In the genomic region with DNA sequence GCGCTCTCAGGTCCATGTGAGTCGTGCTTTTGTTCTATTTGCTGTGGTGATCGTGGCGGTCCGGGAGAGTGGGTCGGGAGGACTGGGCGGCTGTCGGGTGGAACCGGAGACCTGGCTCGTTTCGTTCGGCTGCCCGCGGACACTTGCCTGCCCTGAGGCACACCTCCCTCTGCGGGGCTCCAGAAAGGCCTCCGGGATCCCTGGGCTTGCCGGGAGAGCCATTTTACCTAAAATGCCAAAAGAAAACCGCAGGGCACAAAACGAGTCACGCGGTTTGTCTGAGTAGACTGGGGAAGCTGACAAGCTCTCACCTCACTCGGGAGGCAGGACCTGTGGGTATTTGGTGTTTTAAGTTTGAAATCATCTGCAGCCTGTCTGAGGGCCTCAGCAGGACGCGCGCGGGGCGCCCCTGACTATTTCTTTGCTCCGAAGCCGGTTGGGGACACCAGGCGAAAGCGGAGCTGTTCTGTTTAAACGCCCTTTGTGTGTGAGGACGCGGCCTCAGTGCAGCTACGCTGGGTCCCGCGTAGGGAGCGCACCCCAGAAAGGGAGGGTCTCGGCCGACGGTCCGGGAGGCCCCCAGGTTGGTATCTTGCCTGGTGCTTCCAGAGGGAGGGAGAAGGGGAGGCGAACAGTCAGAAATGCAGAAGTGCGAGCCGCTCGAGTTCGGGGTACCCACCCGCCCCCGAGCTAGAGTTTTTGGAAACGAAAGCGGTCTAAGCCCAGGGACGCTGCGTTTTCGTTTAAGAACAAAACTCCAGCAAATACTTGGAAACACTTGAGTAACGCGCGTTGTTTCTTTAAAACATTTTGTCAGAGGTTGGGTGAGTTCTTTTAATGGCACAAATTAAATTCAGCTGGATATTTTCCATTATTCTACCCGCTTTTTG, we compare ENCODE assay signal across 8 cellular contexts. TPM values are rescaled to one million over a fixed set of nuclear protein-coding genes. Genes with fewer than 3 reads are reported as not detected.
DNase-seq lines count a peak whose midpoint lies in the region; ATAC-seq, FAIRE-seq and TF ChIP-seq lines count a peak whose summit lies in the region.

No MANE protein-coding gene starts in this region.

- peaks cover 60 to 64% of the 10 kb centered on the region in 2 experiments for H3K4me1 Mint-ChIP-seq in H9

- no peak overlapping the region for H3K23ac ChIP-seq in H9 (ENCODE audit: insufficient read length, low read depth, low read length)

- peaks cover 99% of the 10 kb centered on the region for H3K27me3 Mint-ChIP-seq in H9 (ENCODE audit: low read depth)

- H3K27ac ChIP-seq in A549: peak overlapping the region; percentile 66 to 80
- no peak overlapping the region for H3K27ac ChIP-seq in H9 (ENCODE audit: insufficient read length, low read depth, low read length)
- H3K27ac ChIP-seq in lower lobe of right lung: no peak overlapping the region

- H3K9me3 ChIP-seq in A549 (no peaks in the 10 kb centered on the region), H9 (ENCODE audit: control insufficient read depth, low read depth, low read length) (no peaks in the 10 kb centered on the region), adipocyte (ENCODE audit: control insufficient read depth, low read length) (peaks cover 12% of the 10 kb centered on the region), lower lobe of right lung (no peaks in the 10 kb centered on the region)

- no peak for FAIRE-seq in A549 (lab: Jason Lieb, UNC)
- no peak for FAIRE-seq in GM12892 (lab: Jason Lieb, UNC)

- POLR2A ChIA-PET in A549 (lab: Yijun Ruan, JAX): interaction anchor here (0.9 kb wide), 1 partner anchor 38 kb away, joined by 3 read pairs; no protein-coding TSS in a partner anchor

- intact Hi-C loops in lower lobe of right lung (cut with DNase I): no loop called here

- no peak overlapping the region for H2BK15ac ChIP-seq in H9 (ENCODE audit: low read depth, low read length)

- H2AK5ac ChIP-seq in H9 (ENCODE audit: insufficient read length, low read length): no peak overlapping the region

- no peak overlapping the region for H2BK120ac ChIP-seq in H9 (ENCODE audit: low read depth, low read length, poor library complexity, severe bottlenecking)

- H3K79me1 ChIP-seq in H9 (ENCODE audit: insufficient read depth, low read depth, low read length, poor library complexity, severe bottlenecking): no peaks in the 10 kb centered on the region

- no peak overlapping the region for H2BK12ac ChIP-seq in H9 (ENCODE audit: insufficient read length, low read depth, low read length)

- H3K4me1 ChIP-seq in A549 (no peaks in the 10 kb centered on the region; the same call in 2 of the 3 replicates), H9 (ENCODE audit: insufficient read depth, low read length) (peaks cover 3% of the 10 kb centered on the region; the same call in 1 of the 2 replicates), adipocyte (ENCODE audit: control insufficient read depth, insufficient read depth, low read length) (peaks cover 9% of the 10 kb centered on the region), lower lobe of right lung (peaks cover 21% of the 10 kb centered on the region)

- H3K56ac ChIP-seq in H9 (ENCODE audit: insufficient read length, low read depth, low read length): no peak overlapping the region

- H3K14ac ChIP-seq in H9 (ENCODE audit: insufficient read depth, low read length): 0 out of 2 replicates have a peak overlapping the region, but pooled peaks have one; percentile 22

- no peaks in the 10 kb centered on the region for H3K36me3 Mint-ChIP-seq in H9 (ENCODE audit: insufficient read depth in 1 of 3, low read depth in 3 of 3)

- no peak overlapping the region for H3T11ph ChIP-seq in H9 (ENCODE audit: low read length)

- H3K23me2 ChIP-seq in H9 (ENCODE audit: insufficient read length, low read depth, low read length, poor library complexity, severe bottlenecking): peaks cover 39% of the 10 kb centered on the region

- TF ChIP-seq EP300 in A549 (IDR thresholded peaks at IDR 0.05): no peak

- H4K91ac ChIP-seq in H9 (ENCODE audit: insufficient read length, low read depth, low read length): no peak overlapping the region

- H4K20me1 ChIP-seq in H9 (ENCODE audit: control insufficient read depth, insufficient read depth, insufficient read length): no peaks in the 10 kb centered on the region

- TF ChIP-seq RAD21 in A549 (conservative IDR thresholded peaks at IDR 0.05 in 1 of 2, IDR thresholded peaks at IDR 0.05 in 1 of 2): no peak

- H3K9me3 Mint-ChIP-seq in H9: peaks cover 0 to 12% of the 10 kb centered on the region in 2 experiments; a peak in 1 of 5 replicates

- H4K5ac ChIP-seq in H9 (ENCODE audit: insufficient read length, low read depth, low read length): no peak overlapping the region

- no peak overlapping the region for H2AFZ ChIP-seq in H9 (ENCODE audit: low read length)

- CTCF ChIA-PET in A549 (lab: Yijun Ruan, JAX): interaction anchor here (0.8 to 1.6 kb wide), 2 partner anchors 17 to 363 kb away, joined by 3 to 5 read pairs; no protein-coding TSS in a partner anchor

- no peak overlapping the region for H2BK20ac ChIP-seq in H9 (ENCODE audit: low read depth, low read length, poor library complexity, severe bottlenecking)

- H3K18ac ChIP-seq in H9 (ENCODE audit: insufficient read length, low read depth, low read length): peak overlapping the region; percentile 15

- TF ChIP-seq CTCF in A549 (IDR thresholded peaks at IDR 0.05): no peak
- no peak for TF ChIP-seq CTCF in H9 (conservative IDR thresholded peaks at IDR 0.05)
- TF ChIP-seq CTCF in lower lobe of right lung (IDR thresholded peaks at IDR 0.05): no peak

- no peak overlapping the region for H2BK5ac ChIP-seq in H9 (ENCODE audit: insufficient read length, low read length)

- no peak for TF ChIP-seq POLR2A in A549 (IDR thresholded peaks at IDR 0.05; ENCODE audit: low read length)
- TF ChIP-seq POLR2A in GM12892 (IDR thresholded peaks at IDR 0.05; ENCODE audit: low read depth, low read length): no peak

- H3K36me3 ChIP-seq in adipocyte (ENCODE audit: control insufficient read depth, insufficient read depth, low read length, severe bottlenecking) (no peaks in the 10 kb centered on the region), lower lobe of right lung (no peaks in the 10 kb centered on the region)

- peak overlapping the region; percentile 53 for H3K4me3 ChIP-seq in A549
- H3K4me3 ChIP-seq in adipocyte (ENCODE audit: low read length): peak overlapping the region; percentile 70
- H3K4me3 ChIP-seq in lower lobe of right lung: peak overlapping the region; percentile 43

- H3K79me2 ChIP-seq in H9 (ENCODE audit: insufficient read depth, low read length): no peaks in the 10 kb centered on the region

- no peak overlapping the region for H4K8ac ChIP-seq in H9 (replicated peaks; ENCODE audit: insufficient read length, low read depth, low read length)

- H3K9ac ChIP-seq in H9 (ENCODE audit: extremely low read depth, insufficient read length, low read length) (no peak overlapping the region), adipocyte (ENCODE audit: low read length) (peak overlapping the region; percentile 39)

- H3K4me2 ChIP-seq in A549: peak overlapping the region; percentile 92
- H3K4me2 ChIP-seq in H9 (ENCODE audit: insufficient read depth, insufficient read length, low read length): peak overlapping the region; percentile 95

- WGBS in A549 (ENCODE audit: missing lambda C conversion rate): 6% methylated on average over 35 of the region's 58 CpGs
- no CpG with 5 or more reads among the region's 58 CpGs for WGBS in H9 (ENCODE audit: extremely low coverage, insufficient read length, low lambda C conversion rate)

- peaks cover 58% of the 10 kb centered on the region for H3K27me3 ChIP-seq in H9 (ENCODE audit: insufficient read depth, low read length)
- H3K27me3 ChIP-seq in adipocyte (replicated peaks; ENCODE audit: control insufficient read depth, insufficient read depth, low read length): peaks cover 79% of the 10 kb centered on the region
- peaks cover 100% of the 10 kb centered on the region for H3K27me3 ChIP-seq in lower lobe of right lung (ENCODE audit: low read depth)

- ATAC-seq in A549 (peak; percentile 30 to 60; a peak in 3 of 6 replicates), lower lobe of right lung (peak; percentile 31 to 34)

- no peak overlapping the region for H3K4ac ChIP-seq in H9 (ENCODE audit: low read depth, low read length)

- DNase-seq in A549 (ENCODE audit: low read depth in 1 of 2, low spot score in 1 of 2): peak in 1 of 2 experiments; percentile 7
- peak; percentile 65 for DNase-seq in H9
- DNase-seq in adipocyte (ENCODE audit: low read depth): peak; percentile 48
- DNase-seq in lower lobe of right lung: no peak
- no peak for DNase-seq in SHP77 treated with DMSO at 0.1 percent for 48 hours (lab: John Stamatoyannopoulos, UW)
- DNase-seq in stimulated activated CD8-positive, alpha-beta memory T cell treated with anti-CD3 and anti-CD28 coated beads, Interleukin-4, amount 100 ng/mL, for 48 hours: no peak
- no peak for DNase-seq in GM12892 (ENCODE audit: insufficient read length)
- no peak for DNase-seq in HPDE6-E6E7 (ENCODE audit: extremely low spot score)

- H3K27ac Mint-ChIP-seq in H9: no peak overlapping the region

- H3K4me3 Mint-ChIP-seq in H9: peak overlapping the region; percentile 67 to 93

TF ChIP-seq in A549, 52 proteins besides CTCF, POLR2A, EP300 and RAD21:
- TF ChIP-seq ZFP36 (IDR thresholded peaks at IDR 0.05; ENCODE audit: borderline replicate concordance, partially characterized antibody) (peak; percentile 27), HOXA7 (CRISPR knock-in tag; IDR thresholded peaks at IDR 0.05) (no peak)

RNA-seq across cellular contexts. Expression of a gene that starts 1.0 kb away (rescaled TPM):
- polyA plus RNA-seq in A549 (2011; rRNA removed) (7.6 and 9.5 TPM in 2 replicates), A549 (2017; fragmentation: RNase III; extraction: RNeasy Plus Mini Kit Qiagen cat#74134 plus additional on column Dnase treatment) (1.8 to 3.3 TPM (median 3.0 TPM) in 3 replicates)
- 2.4 and 2.6 TPM in 2 replicates for polyA plus RNA-seq in A549 (2012; cell fraction: cytosol; rRNA removed)
- 2.2 and 3.5 TPM in 2 replicates for polyA plus RNA-seq in A549 (2012; cell fraction: nucleus; rRNA removed)
- 4.0 and 4.9 TPM in 2 replicates for polyA minus RNA-seq in A549 (2011; rRNA and poly(A)+ RNA removed)
- total RNA-seq in H9 (2021) (not detected in 2 replicates), lower lobe of right lung (not detected)
- not detected for polyA plus RNA-seq in GM12892 (2012; ENCODE audit: missing spikeins)

Comparison
In these comparisons a context has a peak if more than half of its experiments do, and no peak if none do; other contexts are left out.
1. DNase-seq: peak in H9 (single experiment) and adipocyte (single experiment); none in lower lobe of right lung (single experiment), SHP77 treated with DMSO at 0.1 percent for 48 hours (single experiment), stimulated activated CD8-positive, alpha-beta memory T cell treated with anti-CD3 and anti-CD28 coated beads, Interleukin-4, amount 100 ng/mL, for 48 hours (single experiment), GM12892 (single experiment) and HPDE6-E6E7 (single experiment).
2. H3K27ac ChIP-seq: peak in A549 (2 of 2); none in H9 (single experiment) and lower lobe of right lung (single experiment).
3. Peak in every context shown above with its lines, with median percentiles within 50 percentile points of each other: H3K4me3 ChIP-seq.